Comparison of ENCODE assay signal across 37 cellular contexts in genomic region chr2:239082425-239082824, GRCh38.
"Had no signal": no experiment of that assay in that cellular context is flagged by ENCODE, and none has a peak within 500 bp of the region (broad histone marks: within the 10 kb centered on the region; RNA-seq: fewer than 3 reads in every experiment).

No MANE protein-coding gene starts in this region.

- H3K27me3 Mint-ChIP-seq: activated B cell treated with CpG ODN at 0.5 μM for 24 hours; activated CD4-positive, alpha-beta memory T cell treated with anti-CD3 and anti-CD28 coated beads, Interleukin-2, amount 10 ng/mL, durations not matched to agents 7 days and 5 days; activated CD8-positive, alpha-beta memory T cell treated with anti-CD3 and anti-CD28 coated beads, Interleukin-2, amount 10 ng/mL, durations not matched to agents 7 days and 5 days; activated naive CD4-positive, alpha-beta T cell treated with anti-CD3 and anti-CD28 coated beads, Interleukin-2, amount 10 ng/mL, durations not matched to agents 7 days and 5 days; activated naive CD8-positive, alpha-beta T cell; activated naive CD8-positive, alpha-beta T cell treated with anti-CD3 and anti-CD28 coated beads, Interleukin-2, amount 50 U/mL, for 24 hours; brain had no signal

- H3K9me3 ChIP-seq: Peyer's patch, SJSA1 had no signal

- H3K27ac Mint-ChIP-seq: activated B cell treated with CpG ODN at 0.5 μM for 24 hours; activated CD4-positive, alpha-beta memory T cell treated with anti-CD3 and anti-CD28 coated beads, Interleukin-2, amount 10 ng/mL, durations not matched to agents 7 days and 5 days; activated CD8-positive, alpha-beta memory T cell treated with anti-CD3 and anti-CD28 coated beads, Interleukin-2, amount 10 ng/mL, durations not matched to agents 7 days and 5 days; activated naive CD4-positive, alpha-beta T cell treated with anti-CD3 and anti-CD28 coated beads, Interleukin-2, amount 10 ng/mL, durations not matched to agents 7 days and 5 days; activated naive CD8-positive, alpha-beta T cell; activated naive CD8-positive, alpha-beta T cell treated with anti-CD3 and anti-CD28 coated beads, Interleukin-2, amount 50 U/mL, for 24 hours had no signal

- ATAC-seq: activated CD8-positive, alpha-beta memory T cell treated with anti-CD3 and anti-CD28 coated beads, Interleukin-2, amount 10 ng/mL, durations not matched to agents 7 days and 5 days; activated naive CD8-positive, alpha-beta T cell treated with anti-CD3 and anti-CD28 coated beads, Interleukin-2, amount 50 U/mL, for 24 hours; K562; PC-3 had no signal

- H3K4me3 ChIP-seq: K562, Peyer's patch, SJSA1 had no signal

- H3K27ac ChIP-seq: Peyer's patch, SJSA1, VCaP had no signal

- DNase-seq: activated B cell treated with CpG ODN at 0.5 μM for 24 hours; activated CD4-positive, alpha-beta memory T cell treated with anti-CD3 and anti-CD28 coated beads, Interleukin-2, amount 10 ng/mL, durations not matched to agents 7 days and 5 days; activated CD4-positive, alpha-beta T cell treated with anti-CD3 and anti-CD28 coated beads for 4 hours; activated CD4-positive, CD25-positive, alpha-beta regulatory T cell treated with anti-CD3 and anti-CD28 coated beads, Interleukin-2, amount 50 U/mL, for 72 hours; activated CD8-positive, alpha-beta memory T cell treated with anti-CD3 and anti-CD28 coated beads for 24 hours; activated CD8-positive, alpha-beta memory T cell treated with anti-CD3 and anti-CD28 coated beads, Interleukin-2, amount 10 ng/mL, durations not matched to agents 7 days and 5 days; activated CD8-positive, alpha-beta memory T cell treated with anti-CD3 and anti-CD28 coated beads, Interleukin-2, amount 50 U/mL, for 48 hours; activated effector memory CD4-positive, alpha-beta T cell treated with Interleukin-2 at 50 U/mL for 16 hours; activated naive CD4-positive, alpha-beta T cell treated with anti-CD3 and anti-CD28 coated beads, Interleukin-2, amount 10 ng/mL, durations not matched to agents 7 days and 5 days; activated naive CD8-positive, alpha-beta T cell treated with anti-CD3 and anti-CD28 coated beads, Interleukin-2, amount 50 U/mL, for 24 hours; activated T-cell treated with anti-CD3 and anti-CD28 coated beads, Interleukin-2, amount 50 U/mL, for 48 hours; anterior cingulate cortex; caudate nucleus; Karpas-422; NCI-H1105; NCI-H1417 treated with DMSO at 0.1 percent for 48 hours; NCI-H187 treated with DMSO at 0.1 percent for 48 hours; NCI-H2081; NCI-H2227 treated with DMSO at 0.1 percent for 48 hours; NCI-H446; NCI-H510A treated with DMSO at 0.1 percent for 48 hours; NCI-H526 treated with DMSO at 0.1 percent for 48 hours; NCI-H774; NK-92 treated with Interleukin-12 subunit alpha and Interleukin-12 subunit beta, amount 100 ng/mL, for 24 hours; PC-3; Peyer's patch; RPMI8226; SHP77 treated with DMSO at 0.1 percent for 48 hours; SW 1271; T-helper 1 cell; T-helper 2 cell; T-helper 9 cell had no signal

- H3K4me1 ChIP-seq: Peyer's patch, SJSA1 had no signal

- H3K4me3 Mint-ChIP-seq: activated B cell treated with CpG ODN at 0.5 μM for 24 hours; activated CD4-positive, alpha-beta memory T cell treated with anti-CD3 and anti-CD28 coated beads, Interleukin-2, amount 10 ng/mL, durations not matched to agents 7 days and 5 days; activated CD8-positive, alpha-beta memory T cell treated with anti-CD3 and anti-CD28 coated beads, Interleukin-2, amount 10 ng/mL, durations not matched to agents 7 days and 5 days; activated naive CD4-positive, alpha-beta T cell treated with anti-CD3 and anti-CD28 coated beads, Interleukin-2, amount 10 ng/mL, durations not matched to agents 7 days and 5 days; activated naive CD8-positive, alpha-beta T cell; activated naive CD8-positive, alpha-beta T cell treated with anti-CD3 and anti-CD28 coated beads, Interleukin-2, amount 50 U/mL, for 24 hours; brain had no signal

- H3K4me1 Mint-ChIP-seq: activated B cell treated with CpG ODN at 0.5 μM for 24 hours; activated CD4-positive, alpha-beta memory T cell treated with anti-CD3 and anti-CD28 coated beads, Interleukin-2, amount 10 ng/mL, durations not matched to agents 7 days and 5 days; activated CD8-positive, alpha-beta memory T cell treated with anti-CD3 and anti-CD28 coated beads, Interleukin-2, amount 10 ng/mL, durations not matched to agents 7 days and 5 days; activated naive CD4-positive, alpha-beta T cell treated with anti-CD3 and anti-CD28 coated beads, Interleukin-2, amount 10 ng/mL, durations not matched to agents 7 days and 5 days; activated naive CD8-positive, alpha-beta T cell treated with anti-CD3 and anti-CD28 coated beads, Interleukin-2, amount 50 U/mL, for 24 hours had no signal

- H3K9me3 Mint-ChIP-seq: activated B cell treated with CpG ODN at 0.5 μM for 24 hours; activated CD4-positive, alpha-beta memory T cell treated with anti-CD3 and anti-CD28 coated beads, Interleukin-2, amount 10 ng/mL, durations not matched to agents 7 days and 5 days; activated naive CD4-positive, alpha-beta T cell treated with anti-CD3 and anti-CD28 coated beads, Interleukin-2, amount 10 ng/mL, durations not matched to agents 7 days and 5 days; activated naive CD8-positive, alpha-beta T cell treated with anti-CD3 and anti-CD28 coated beads, Interleukin-2, amount 50 U/mL, for 24 hours; brain had no signal

- H3K27me3 ChIP-seq: Peyer's patch, SJSA1 had no signal
